ENCODE assay signal across 7 cellular contexts in genomic region chr18:30568333-30568732, GRCh38.
"Had no signal": no experiment of that assay in that cellular context is flagged by ENCODE, and none has a peak within 500 bp of the region (broad histone marks: within the 10 kb centered on the region; RNA-seq: fewer than 3 reads in every experiment).

No MANE protein-coding gene starts in this region.

- FAIRE-seq: G401.6, GM12891, GM12892, GM18507, GM19239 had no signal

- DNase-seq: GDM1, GF-D8 had no signal
